Comparison of ENCODE assay signal across 3 cellular contexts in the genomic region with DNA sequence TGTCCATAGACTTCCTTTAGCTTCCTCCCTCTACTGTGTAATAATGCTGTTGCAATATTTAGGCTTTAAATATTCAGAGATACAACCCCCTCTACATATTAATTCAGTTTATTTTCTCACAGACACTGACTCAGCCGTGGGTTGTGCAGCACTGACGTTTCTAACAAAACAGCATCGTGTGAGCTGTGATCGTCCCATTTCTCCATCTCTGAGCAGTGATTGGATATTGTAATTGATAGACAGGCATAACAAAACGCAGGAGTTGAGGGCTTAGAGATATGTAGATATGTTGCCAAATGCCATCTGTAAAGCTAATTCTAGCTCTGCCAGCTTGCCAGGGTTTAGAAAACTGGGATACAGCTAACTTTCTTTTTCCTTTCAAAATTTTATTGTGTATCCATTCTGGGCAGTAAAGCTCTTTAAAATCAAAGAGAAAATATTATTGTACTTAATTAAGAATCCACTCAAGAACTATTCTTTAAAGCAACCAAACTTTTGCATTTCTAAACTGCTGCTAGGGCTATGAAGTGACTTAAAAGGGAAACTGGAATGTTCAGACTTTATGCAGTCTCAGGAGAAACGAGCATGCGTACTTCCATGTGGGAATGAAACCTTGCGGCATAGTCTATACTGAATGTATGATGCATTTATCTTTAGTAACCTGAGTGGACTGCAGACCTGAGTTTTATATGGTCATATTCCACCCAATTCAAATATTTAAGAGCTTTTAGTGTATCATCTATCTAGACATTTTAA.
TF ChIP-seq lines count a peak whose summit lies in the region.

No MANE protein-coding gene starts in this region.

TF ChIP-seq in liver, 16 proteins besides CTCF, POLR2A, EP300 and RAD21:
- no peak for TF ChIP-seq JUND (IDR thresholded peaks at IDR 0.05)
TF ChIP-seq in liver: peak in this region for 0.

TF ChIP-seq in HepG2, 621 proteins besides CTCF, POLR2A, EP300 and RAD21:
- no peak for TF ChIP-seq ZNF780A (CRISPR knock-in tag; IDR thresholded peaks at IDR 0.05)
- no peak for TF ChIP-seq RFX1 (IDR thresholded peaks at IDR 0.05)

TF ChIP-seq in WTC11, 78 proteins besides CTCF, POLR2A, EP300 and RAD21:
- no peak for TF ChIP-seq FOXP1 (CRISPR knock-in tag; IDR thresholded peaks at IDR 0.05; ENCODE audit: borderline replicate concordance)
- TF ChIP-seq, protein P1, sequence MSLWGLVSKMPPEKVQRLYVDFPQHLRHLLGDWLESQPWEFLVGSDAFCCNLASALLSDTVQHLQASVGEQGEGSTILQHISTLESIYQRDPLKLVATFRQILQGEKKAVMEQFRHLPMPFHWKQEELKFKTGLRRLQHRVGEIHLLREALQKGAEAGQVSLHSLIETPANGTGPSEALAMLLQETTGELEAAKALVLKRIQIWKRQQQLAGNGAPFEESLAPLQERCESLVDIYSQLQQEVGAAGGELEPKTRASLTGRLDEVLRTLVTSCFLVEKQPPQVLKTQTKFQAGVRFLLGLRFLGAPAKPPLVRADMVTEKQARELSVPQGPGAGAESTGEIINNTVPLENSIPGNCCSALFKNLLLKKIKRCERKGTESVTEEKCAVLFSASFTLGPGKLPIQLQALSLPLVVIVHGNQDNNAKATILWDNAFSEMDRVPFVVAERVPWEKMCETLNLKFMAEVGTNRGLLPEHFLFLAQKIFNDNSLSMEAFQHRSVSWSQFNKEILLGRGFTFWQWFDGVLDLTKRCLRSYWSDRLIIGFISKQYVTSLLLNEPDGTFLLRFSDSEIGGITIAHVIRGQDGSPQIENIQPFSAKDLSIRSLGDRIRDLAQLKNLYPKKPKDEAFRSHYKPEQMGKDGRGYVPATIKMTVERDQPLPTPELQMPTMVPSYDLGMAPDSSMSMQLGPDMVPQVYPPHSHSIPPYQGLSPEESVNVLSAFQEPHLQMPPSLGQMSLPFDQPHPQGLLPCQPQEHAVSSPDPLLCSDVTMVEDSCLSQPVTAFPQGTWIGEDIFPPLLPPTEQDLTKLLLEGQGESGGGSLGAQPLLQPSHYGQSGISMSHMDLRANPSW (CRISPR knock-in tag; conservative IDR thresholded peaks at IDR 0.05; ENCODE audit: low read depth), result no peak
- peak; percentile 42 for TF ChIP-seq NFYB (CRISPR knock-in tag; conservative IDR thresholded peaks at IDR 0.05; ENCODE audit: low read depth)
